ENCODE assay signal across 17 cellular contexts in the genomic region with DNA sequence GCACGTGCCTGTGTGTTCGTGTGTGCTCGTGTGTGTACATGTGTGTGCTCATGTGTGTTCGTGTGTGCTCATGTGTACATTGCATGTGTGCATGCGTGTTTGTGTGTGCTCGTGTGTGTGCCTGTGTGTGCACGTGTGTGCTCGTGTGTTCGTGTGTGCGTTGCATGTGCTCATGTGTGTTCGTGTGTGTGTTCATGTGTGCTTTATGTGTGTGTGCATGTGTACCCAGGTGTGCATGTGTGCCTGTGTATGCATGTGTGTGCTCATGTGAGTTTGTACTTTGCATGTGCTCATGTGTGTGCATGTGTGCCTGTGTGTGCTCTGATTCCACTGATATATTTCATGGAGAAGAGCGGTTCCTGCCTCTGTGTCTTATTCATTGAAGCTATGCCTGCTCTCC.
A peak's percentile ranks its signal among the peaks of the same experiment; 100 is the strongest.
DNase-seq lines count a peak whose midpoint lies in the region; ATAC-seq, FAIRE-seq and TF ChIP-seq lines count a peak whose summit lies in the region.
"Had no signal": no experiment of that assay in that cellular context is flagged by ENCODE, and none has a peak within 500 bp of the region (broad histone marks: within the 10 kb centered on the region; RNA-seq: fewer than 3 reads in every experiment).

No MANE protein-coding gene starts in this region.

- H3K23ac ChIP-seq in mesendoderm (ENCODE audit: low read length), result no peak overlapping the region

- WGBS in K562 (ENCODE audit: insufficient coverage, low coverage, missing lambda C conversion rate), result 2% methylated on average over 12 of the region's 12 CpGs
- no CpG with 5 or more reads among the region's 12 CpGs for WGBS in mesendoderm (ENCODE audit: extremely low coverage, insufficient coverage, low lambda C conversion rate)
- 95 to 96% methylated on average over 12 of the region's 12 CpGs for WGBS in heart right ventricle, 2 donors

- no peaks in the 10 kb centered on the region for H3K36me3 Mint-ChIP-seq in nephron progenitor cell (ENCODE audit: low read depth)
- H3K36me3 Mint-ChIP-seq: CD4-positive, alpha-beta memory T cell had no signal

- H4K5ac ChIP-seq in mesendoderm (ENCODE audit: low read length), result no peak overlapping the region

- H3K27ac Mint-ChIP-seq in nephron progenitor cell, result peak overlapping the region; percentile 14
- H3K27ac Mint-ChIP-seq: CD4-positive, alpha-beta memory T cell; GM23338; HFFc6 had no signal

- no TSS peak for BruUV-seq in K562 (replicated peaks; lab: Mats Ljungman, UMichigan)

- no peak overlapping the region for H2AK5ac ChIP-seq in mesendoderm (ENCODE audit: low read length)

- H3K9ac ChIP-seq in K562 (ENCODE audit: insufficient read depth in 1 of 2, low read depth in 2 of 2, low read length in 2 of 2), result no peak overlapping the region
- no peak overlapping the region for H3K9ac ChIP-seq in mesendoderm (ENCODE audit: low read length)

- H3K4ac ChIP-seq in mesendoderm (ENCODE audit: low read depth, low read length), result no peak overlapping the region

- peak; percentile 99 for FAIRE-seq in HTR-8/SVneo (lab: Jason Lieb, UNC)
- FAIRE-seq in K562 (lab: Jason Lieb, UNC), result no peak
- FAIRE-seq in urothelium cell line (lab: Jason Lieb, UNC), result peak; percentile 93
- FAIRE-seq: A549, GM18507 had no signal

- POLR2A ChIA-PET in K562 (lab: Yijun Ruan, JAX), result no interaction called here

- TF ChIP-seq POLR2A in K562 (conservative IDR thresholded peaks at IDR 0.05), result no peak

- no peaks in the 10 kb centered on the region for H3K36me3 ChIP-seq in K562 (ENCODE audit: control insufficient read depth, insufficient read depth, low read length)
- H3K36me3 ChIP-seq in mesendoderm (ENCODE audit: control insufficient read depth, insufficient read depth, low read length), result no peaks in the 10 kb centered on the region
- H3K36me3 ChIP-seq in heart right ventricle, result no peaks in the 10 kb centered on the region
- H3K36me3 ChIP-seq: BE2C, HAP-1 had no signal

- peaks cover 30% of the 10 kb centered on the region for H3K4me1 Mint-ChIP-seq in nephron progenitor cell
- H3K4me1 Mint-ChIP-seq: CD4-positive, alpha-beta memory T cell; GM23338 had no signal

- no peak overlapping the region for H4K8ac ChIP-seq in mesendoderm (ENCODE audit: low read depth, low read length)

- no peaks in the 10 kb centered on the region for H4K20me1 ChIP-seq in K562 (replicated peaks; ENCODE audit: control insufficient read depth, insufficient read depth, low read length)

- H3K27me3 Mint-ChIP-seq in nephron progenitor cell (ENCODE audit: low read depth, poor library complexity), result peaks cover 15% of the 10 kb centered on the region
- H3K27me3 Mint-ChIP-seq: CD4-positive, alpha-beta memory T cell had no signal

- no peak for ATAC-seq in K562
- no peak for ATAC-seq in heart right ventricle
- ATAC-seq: A549, GM23338 had no signal

- no peak for TF ChIP-seq EP300 in K562 (IDR thresholded peaks at IDR 0.05; ENCODE audit: low read length)

- H2BK120ac ChIP-seq in mesendoderm (ENCODE audit: low read depth, low read length), result no peak overlapping the region

- intact Hi-C loops in K562 (cut with micrococcal nuclease) (no loop called here), heart right ventricle (cut with DNase I) (no loop called here)

- no peaks in the 10 kb centered on the region for H3K9me1 ChIP-seq in K562 (ENCODE audit: control insufficient read depth, insufficient read depth, low read length)

- H3K27ac ChIP-seq in K562 (ENCODE audit: extremely low read depth, low read depth, low read length) (no peak overlapping the region), mesendoderm (ENCODE audit: low read depth, low read length) (no peak overlapping the region), heart right ventricle (no peak overlapping the region)
- H3K27ac ChIP-seq: A549 had no signal

- H3K9me3 ChIP-seq in K562 (replicated peaks; ENCODE audit: control insufficient read depth, insufficient read depth, low read depth, low read length), result 0 out of 2 replicates have a peak, but pooled peaks cover 2% of the 10 kb centered on the region
- H3K9me3 ChIP-seq in heart right ventricle, result peaks cover 0 to 2% (median 0%) of the 10 kb centered on the region in 11 donors
- H3K9me3 ChIP-seq: A549, BE2C, HAP-1 had no signal

- no peak overlapping the region for H2BK5ac ChIP-seq in mesendoderm (ENCODE audit: low read length)

- H2AFZ ChIP-seq in K562 (ENCODE audit: low read depth, low read length), result no peak overlapping the region
- H2AFZ ChIP-seq: GM23338 had no signal

- H3K27me3 ChIP-seq in K562 (ENCODE audit: control insufficient read depth in 2 of 2, insufficient read depth in 2 of 2, low read length in 2 of 2) (peaks cover 0 to 14% of the 10 kb centered on the region in 2 experiments; a peak in 2 of 5 replicates), mesendoderm (ENCODE audit: insufficient read depth, low read length, poor library complexity) (no peaks in the 10 kb centered on the region), heart right ventricle (peaks cover 0 to 6% (median 0%) of the 10 kb centered on the region in 7 donors)
- H3K27me3 ChIP-seq: BE2C had no signal

- H3K56ac ChIP-seq in mesendoderm (ENCODE audit: low read length), result no peak overlapping the region

- H3K4me2 ChIP-seq in K562 (ENCODE audit: insufficient read depth, low read length), result no peak overlapping the region
- no peak overlapping the region for H3K4me2 ChIP-seq in mesendoderm (ENCODE audit: low read length)
- H3K4me2 ChIP-seq: A549, GM23338 had no signal

- no peaks in the 10 kb centered on the region for H3K79me2 ChIP-seq in K562 (ENCODE audit: control insufficient read depth, insufficient read depth, low read length)
- no peaks in the 10 kb centered on the region for H3K79me2 ChIP-seq in mesendoderm (ENCODE audit: control insufficient read depth, insufficient read depth, low read length)

- peaks cover 6% of the 10 kb centered on the region for H3K9me3 Mint-ChIP-seq in nephron progenitor cell

- H3K4me1 ChIP-seq in K562 (replicated peaks in 1 of 2; ENCODE audit: control insufficient read depth in 2 of 2, insufficient read depth in 2 of 2, low read length in 2 of 2) (no peaks in the 10 kb centered on the region), mesendoderm (ENCODE audit: control insufficient read depth, low read depth, low read length) (no peaks in the 10 kb centered on the region), heart right ventricle (no peaks in the 10 kb centered on the region)
- H3K4me1 ChIP-seq: A549, BE2C, HAP-1 had no signal

- H3K18ac ChIP-seq in mesendoderm (ENCODE audit: low read length), result no peak overlapping the region

- TF ChIP-seq CTCF in K562 (IDR thresholded peaks at IDR 0.05 in 2 of 3, conservative IDR thresholded peaks at IDR 0.05 in 1 of 3; ENCODE audit: insufficient read depth in 2 of 3, low read depth in 1 of 3, low read length in 3 of 3) (no peak), nephron progenitor cell (IDR thresholded peaks at IDR 0.05) (no peak), heart right ventricle (IDR thresholded peaks at IDR 0.05) (no peak)

- H3K4me3 Mint-ChIP-seq in nephron progenitor cell, result no peak overlapping the region
- H3K4me3 Mint-ChIP-seq: GM23338, HFFc6 had no signal

- no peak for DNase-seq in HTR-8/SVneo (ENCODE audit: insufficient read length, low spot score)
- no peak for DNase-seq in K562 (ENCODE audit: extremely low read depth in 1 of 4, low spot score in 3 of 4)
- no peak for DNase-seq in nephron progenitor cell
- no peak for DNase-seq in urothelium cell line (ENCODE audit: low spot score)
- DNase-seq in GM03348 (ENCODE audit: low spot score), result no peak
- DNase-seq in mesendoderm, result no peak
- DNase-seq in heart right ventricle, result no peak
- DNase-seq: BE2C; CD4-positive, alpha-beta memory T cell; DMS79 treated with DMSO at 0.1 percent for 48 hours; GF-D8; HFFc6; KG1 had no signal

- H3K4me3 ChIP-seq in K562 (no peak overlapping the region), mesendoderm (ENCODE audit: low read length) (no peak overlapping the region), heart right ventricle (no peak overlapping the region)
- H3K4me3 ChIP-seq: A549, GM23338, HAP-1 had no signal

- no peak for TF ChIP-seq RAD21 in K562 (CRISPR knock-in tag; conservative IDR thresholded peaks at IDR 0.05 in 1 of 2, IDR thresholded peaks at IDR 0.05 in 1 of 2)

- no peak overlapping the region for H2BK15ac ChIP-seq in mesendoderm (replicated peaks; ENCODE audit: low read depth)

- CTCF ChIA-PET in K562 (lab: Yijun Ruan, JAX; ENCODE audit: low intra/inter-chr PET ratio), result no interaction called here

- H3K79me1 ChIP-seq in mesendoderm (ENCODE audit: low read length), result no peaks in the 10 kb centered on the region

- in situ Hi-C loops in K562 (cut with MboI), result no loop called here

TF ChIP-seq in K562, 482 proteins besides CTCF, POLR2A, EP300 and RAD21 (continues in another document):
- no peak for TF ChIP-seq E2F3 (CRISPR knock-in tag; IDR thresholded peaks at IDR 0.05)
- TF ChIP-seq ARNT (IDR thresholded peaks at IDR 0.05), result no peak
- TF ChIP-seq NR3C1 (CRISPR knock-in tag; IDR thresholded peaks at IDR 0.05), result no peak
- no peak for TF ChIP-seq ZNF780A (CRISPR knock-in tag; IDR thresholded peaks at IDR 0.05)
- no peak for TF ChIP-seq PKNOX1 (IDR thresholded peaks at IDR 0.05)
- TF ChIP-seq ILK (tag; IDR thresholded peaks at IDR 0.05; ENCODE audit: borderline replicate concordance, low read depth), result no peak
- peak; percentile 36 for TF ChIP-seq PHF20 (IDR thresholded peaks at IDR 0.05; ENCODE audit: partially characterized antibody)
- TF ChIP-seq, protein P1, sequence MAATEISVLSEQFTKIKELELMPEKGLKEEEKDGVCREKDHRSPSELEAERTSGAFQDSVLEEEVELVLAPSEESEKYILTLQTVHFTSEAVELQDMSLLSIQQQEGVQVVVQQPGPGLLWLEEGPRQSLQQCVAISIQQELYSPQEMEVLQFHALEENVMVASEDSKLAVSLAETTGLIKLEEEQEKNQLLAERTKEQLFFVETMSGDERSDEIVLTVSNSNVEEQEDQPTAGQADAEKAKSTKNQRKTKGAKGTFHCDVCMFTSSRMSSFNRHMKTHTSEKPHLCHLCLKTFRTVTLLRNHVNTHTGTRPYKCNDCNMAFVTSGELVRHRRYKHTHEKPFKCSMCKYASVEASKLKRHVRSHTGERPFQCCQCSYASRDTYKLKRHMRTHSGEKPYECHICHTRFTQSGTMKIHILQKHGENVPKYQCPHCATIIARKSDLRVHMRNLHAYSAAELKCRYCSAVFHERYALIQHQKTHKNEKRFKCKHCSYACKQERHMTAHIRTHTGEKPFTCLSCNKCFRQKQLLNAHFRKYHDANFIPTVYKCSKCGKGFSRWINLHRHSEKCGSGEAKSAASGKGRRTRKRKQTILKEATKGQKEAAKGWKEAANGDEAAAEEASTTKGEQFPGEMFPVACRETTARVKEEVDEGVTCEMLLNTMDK (IDR thresholded peaks at IDR 0.05; ENCODE audit: borderline replicate concordance, insufficient read depth, low read depth, low read length, poor library complexity, severe bottlenecking), result no peak
